Comparison of ENCODE assay signal across 9 cellular contexts in genomic region chr11:6681505-6681904, GRCh38. TPM values are rescaled to one million over a fixed set of nuclear protein-coding genes. Genes with fewer than 3 reads are reported as not detected.
DNase-seq lines count a peak whose midpoint lies in the region; ATAC-seq, FAIRE-seq and TF ChIP-seq lines count a peak whose summit lies in the region.
"Had no signal": no experiment of that assay in that cellular context is flagged by ENCODE, and none has a peak within 500 bp of the region (broad histone marks: within the 10 kb centered on the region; RNA-seq: fewer than 3 reads in every experiment).

No MANE protein-coding gene starts in this region.

- H3K36me3 Mint-ChIP-seq in T-helper 2 cell treated with Interferon-gamma antibody and Interleukin-4, amounts not matched to agents 5 μg/mL and 100 μg/mL, for 36 hours (ENCODE audit: low read depth) = peaks cover 34% of the 10 kb centered on the region

- H3K27ac Mint-ChIP-seq in T-helper 2 cell treated with Interferon-gamma antibody and Interleukin-4, amounts not matched to agents 5 μg/mL and 100 μg/mL, for 36 hours = peak overlapping the region; percentile 18

- H3K9me3 ChIP-seq in MM.1S (replicated peaks; ENCODE audit: insufficient read depth, low read length) (no peaks in the 10 kb centered on the region), ectodermal cell (ENCODE audit: control insufficient read depth, low read length) (no peaks in the 10 kb centered on the region), pancreas (no peaks in the 10 kb centered on the region)
- H3K9me3 ChIP-seq: esophagus squamous epithelium had no signal

- H3K36me3 ChIP-seq in MM.1S (replicated peaks; ENCODE audit: insufficient read depth, low read length) (0 out of 2 replicates have a peak, but pooled peaks cover 4% of the 10 kb centered on the region), ectodermal cell (ENCODE audit: control insufficient read depth, insufficient read depth, low read length) (peaks cover 14% of the 10 kb centered on the region), pancreas (no peaks in the 10 kb centered on the region)

- no peak for FAIRE-seq in pancreas (lab: Jason Lieb, UNC)

- H3K9me2 ChIP-seq in MM.1S (replicated peaks; ENCODE audit: insufficient read depth, low read length) = no peaks in the 10 kb centered on the region

- no peak overlapping the region for H3K4me3 ChIP-seq in MM.1S (ENCODE audit: low read length)
- H3K4me3 ChIP-seq in ectodermal cell (ENCODE audit: insufficient read depth, low read depth, low read length) = peak overlapping the region; percentile 13
- H3K4me3 ChIP-seq in pancreas = peak overlapping the region in 3 of 4 donors; percentile 48 to 58 (median 51)

- no peak overlapping the region for H3K9ac ChIP-seq in MM.1S (ENCODE audit: low read length)

- TF ChIP-seq CTCF in MM.1S (IDR thresholded peaks at IDR 0.05; ENCODE audit: low read length) = no peak
- TF ChIP-seq CTCF in pancreas (IDR thresholded peaks at IDR 0.05) = no peak

- WGBS in ectodermal cell, 2 experiments = 86 to 97% methylated on average over 1 of the region's 1 CpG
- WGBS in pancreas, 2 donors = 51 to 81% methylated on average over 1 of the region's 1 CpG

- peaks cover 16% of the 10 kb centered on the region for H3K4me1 Mint-ChIP-seq in T-helper 2 cell treated with Interferon-gamma antibody and Interleukin-4, amounts not matched to agents 5 μg/mL and 100 μg/mL, for 36 hours (ENCODE audit: low read depth)

- DNase-seq in T-helper 2 cell treated with Interferon-gamma antibody and Interleukin-4, amounts not matched to agents 5 μg/mL and 100 μg/mL, for 36 hours (ENCODE audit: low spot score) = no peak
- no peak for DNase-seq in T-helper 2 cell
- DNase-seq in MM.1S = no peak
- no peak for DNase-seq in pancreas
- DNase-seq in NCI-H1048 (lab: John Stamatoyannopoulos, UW) = no peak
- no peak for DNase-seq in NCI-H226
- DNase-seq: esophagus squamous epithelium had no signal

- H4K20me1 ChIP-seq in MM.1S (ENCODE audit: insufficient read depth, low read length) = no peaks in the 10 kb centered on the region

- H3K27ac ChIP-seq in MM.1S (ENCODE audit: low read length) = no peak overlapping the region
- no peak overlapping the region for H3K27ac ChIP-seq in ectodermal cell (ENCODE audit: insufficient read depth, low read depth, low read length, poor library complexity, severe bottlenecking)
- no peak overlapping the region for H3K27ac ChIP-seq in pancreas

- intact Hi-C loops in pancreas (cut with DNase I) = loop anchor here in 1 of 3 donors (10.0 kb wide), 2 partner anchors 67 to 147 kb away; partner anchors contain the start of genes TAF10 and TPP1

- no peaks in the 10 kb centered on the region for H3K9me3 Mint-ChIP-seq in T-helper 2 cell treated with Interferon-gamma antibody and Interleukin-4, amounts not matched to agents 5 μg/mL and 100 μg/mL, for 36 hours

- peak overlapping the region; percentile 97 for H3K4me3 Mint-ChIP-seq in T-helper 2 cell treated with Interferon-gamma antibody and Interleukin-4, amounts not matched to agents 5 μg/mL and 100 μg/mL, for 36 hours

- H3F3A ChIP-seq in MM.1S (ENCODE audit: insufficient read depth, low read length) = no peaks in the 10 kb centered on the region; the same call in 1 of the 2 replicates

- 0 out of 2 replicates have a peak, but pooled peaks cover 4% of the 10 kb centered on the region for H3K4me1 ChIP-seq in MM.1S (ENCODE audit: low read length)
- H3K4me1 ChIP-seq in ectodermal cell (ENCODE audit: control insufficient read depth, insufficient read depth, low read length) = peaks cover 6% of the 10 kb centered on the region
- H3K4me1 ChIP-seq in pancreas = peaks cover 5 to 15% (median 11%) of the 10 kb centered on the region in 3 donors

- ATAC-seq in pancreas (no peak), HG03457 (IDR thresholded peaks at IDR 0.05; ENCODE audit: unreplicated experiment) (no peak)

- no peaks in the 10 kb centered on the region for H3K27me3 Mint-ChIP-seq in T-helper 2 cell treated with Interferon-gamma antibody and Interleukin-4, amounts not matched to agents 5 μg/mL and 100 μg/mL, for 36 hours (ENCODE audit: low read depth)

- H3K27me3 ChIP-seq in MM.1S (replicated peaks; ENCODE audit: insufficient read depth, low read length) (no peaks in the 10 kb centered on the region), ectodermal cell (ENCODE audit: control insufficient read depth, insufficient read depth, low read length, poor library complexity, severe bottlenecking) (no peaks in the 10 kb centered on the region), pancreas (no peaks in the 10 kb centered on the region)
- H3K27me3 ChIP-seq: esophagus squamous epithelium had no signal

- H3K79me2 ChIP-seq in MM.1S (ENCODE audit: low read length) = peaks cover 24% of the 10 kb centered on the region

- H3K4me2 ChIP-seq in MM.1S (ENCODE audit: low read depth, low read length) = peak overlapping the region; percentile 2; the same call in 1 of the 2 replicates

- H2AFZ ChIP-seq in MM.1S (ENCODE audit: low read length) = no peak overlapping the region

RNA-seq across cellular contexts. Expression of gene MRPL17, which starts 1.6 kb away (rescaled TPM):
- 35.7 TPM for polyA plus RNA-seq in ectodermal cell (2013, experiment 1 of 4)
- polyA plus RNA-seq in ectodermal cell (2013, experiment 2 of 4) = 31.5 TPM
- 34.4 TPM for polyA plus RNA-seq in ectodermal cell (2013, experiment 3 of 4)
- 32.5 TPM for polyA plus RNA-seq in ectodermal cell (2013, experiment 4 of 4)
- 10 to 100 TPM; 10.6 to 24.5 (median 19.8) TPM for total RNA-seq in pancreas
- polyA plus RNA-seq in pancreas = 10 to 100 TPM; 33.6 to 33.8 TPM

RNA-seq across cellular contexts. Expression of gene DCHS1, which starts 25.9 kb away (rescaled TPM):
- 14.4 TPM for polyA plus RNA-seq in ectodermal cell (2013, experiment 1 of 4)
- 19.5 TPM for polyA plus RNA-seq in ectodermal cell (2013, experiment 2 of 4)
- polyA plus RNA-seq in ectodermal cell (2013, experiment 3 of 4) = 16.7 TPM
- 19.3 TPM for polyA plus RNA-seq in ectodermal cell (2013, experiment 4 of 4)
- total RNA-seq in pancreas = 1 to 10 TPM; 2.3 to 4.1 (median 3.3) TPM
- 1 to 10 TPM; 4.0 to 4.8 TPM for polyA plus RNA-seq in pancreas
